ENCODE assay signal across 1 cellular context in genomic region chr9:36560813-36561212, GRCh38.
TF ChIP-seq lines count a peak whose summit lies in the region.

No MANE protein-coding gene starts in this region.

TF ChIP-seq in GM23338, 12 proteins besides CTCF, POLR2A, EP300 and RAD21 (continued from another document):
- no peak for TF ChIP-seq ZNF462 (CRISPR knock-in tag; IDR thresholded peaks at IDR 0.05)
- TF ChIP-seq NANOG (IDR thresholded peaks at IDR 0.05; ENCODE audit: borderline replicate concordance), result no peak
- TF ChIP-seq EZH2phosphoT487 (IDR thresholded peaks at IDR 0.05; ENCODE audit: unreplicated experiment), result no peak
